In the genomic region with DNA sequence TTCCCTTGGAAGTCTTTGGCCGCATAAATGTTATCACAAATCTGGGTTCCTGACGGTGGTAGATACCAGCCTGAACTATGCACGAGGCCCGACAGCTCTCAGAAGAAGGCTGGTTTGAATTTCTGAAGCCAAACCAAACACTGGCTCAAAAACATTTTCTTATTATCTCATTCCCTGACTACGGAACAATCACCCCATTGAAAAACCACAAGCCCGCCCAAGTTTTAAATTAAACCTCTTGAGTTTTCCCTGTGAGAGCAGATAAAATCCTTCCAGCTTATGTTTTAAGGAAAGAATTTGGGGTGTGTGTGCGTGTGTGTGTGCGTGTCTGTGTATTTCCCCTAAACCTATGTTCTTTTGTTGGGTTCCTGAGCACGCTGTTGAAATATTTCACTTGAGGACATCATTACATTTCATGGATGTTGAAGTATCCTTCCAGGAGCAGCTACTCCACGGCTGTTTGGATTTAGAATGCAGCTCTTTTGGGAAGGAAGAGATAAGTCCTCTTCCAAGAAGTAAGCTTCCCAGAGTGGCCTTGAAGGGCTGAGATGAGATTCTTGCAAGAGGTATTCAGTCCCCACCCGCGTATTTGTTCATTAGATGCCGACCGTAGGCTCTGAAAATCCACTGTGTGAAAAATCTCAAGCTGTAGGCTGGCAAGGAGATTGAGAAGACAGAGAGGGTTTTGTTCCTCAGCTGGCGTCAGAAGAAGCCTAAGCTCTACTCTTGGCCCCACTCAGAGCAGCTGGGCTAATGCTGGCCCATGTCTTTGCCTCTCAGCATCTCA, we compare ENCODE assay signal across 13 cellular contexts.
DNase-seq lines count a peak whose midpoint lies in the region; ATAC-seq and TF ChIP-seq lines count a peak whose summit lies in the region.
"Had no signal": no experiment of that assay in that cellular context is flagged by ENCODE, and none has a peak within 500 bp of the region (broad histone marks: within the 10 kb centered on the region; RNA-seq: fewer than 3 reads in every experiment).

No MANE protein-coding gene starts in this region.

- H3K9me3 Mint-ChIP-seq in CD8-positive, alpha-beta memory T cell = peaks cover 0 to 3% (median 2%) of the 10 kb centered on the region in 5 donors
- H3K9me3 Mint-ChIP-seq in activated T-cell treated with anti-CD3 and anti-CD28 coated beads, Interleukin-2, amount 50 U/mL, for 24 hours = peaks cover under 1% of the 10 kb centered on the region
- H3K9me3 Mint-ChIP-seq: T-helper 2 cell treated with Interferon-gamma antibody and Interleukin-4, amounts not matched to agents 5 μg/mL and 100 μg/mL, for 36 hours had no signal

- H3K9me3 ChIP-seq in heart left ventricle = no peaks in the 10 kb centered on the region
- no peaks in the 10 kb centered on the region for H3K9me3 ChIP-seq in ovary
- H3K9me3 ChIP-seq in CD8-positive, alpha-beta memory T cell (ENCODE audit: low read length) = no peaks in the 10 kb centered on the region

- CTCF ChIA-PET in CD8-positive, alpha-beta memory T cell (lab: Charles Lee) = interaction anchor here (1.0 kb wide), 1 partner anchor 10 kb away, joined by 3 read pairs; no protein-coding TSS in a partner anchor

- H3K27ac ChIP-seq in heart left ventricle = peak overlapping the region; percentile 3 to 92 (median 68)
- H3K27ac ChIP-seq in ovary = peak overlapping the region; percentile 9 to 73
- no peak overlapping the region for H3K27ac ChIP-seq in CD8-positive, alpha-beta memory T cell (ENCODE audit: low read depth, low read length)
- H3K27ac ChIP-seq: cardiac muscle cell had no signal

- 74 to 83% (median 76%) methylated on average over 15 of the region's 15 CpGs for WGBS in heart left ventricle, 4 donors
- 6 to 23% (median 10%) methylated on average over 15 of the region's 15 CpGs for WGBS in ovary, 3 donors

- H3K27ac Mint-ChIP-seq in CD8-positive, alpha-beta memory T cell = no peak overlapping the region
- no peak overlapping the region for H3K27ac Mint-ChIP-seq in activated T-cell treated with anti-CD3 and anti-CD28 coated beads, Interleukin-2, amount 50 U/mL, for 24 hours
- H3K27ac Mint-ChIP-seq: naive B cell; T-helper 2 cell treated with Interferon-gamma antibody and Interleukin-4, amounts not matched to agents 5 μg/mL and 100 μg/mL, for 36 hours had no signal

- H3K27me3 ChIP-seq in heart left ventricle (no peaks in the 10 kb centered on the region), ovary (no peaks in the 10 kb centered on the region)
- H3K27me3 ChIP-seq in CD8-positive, alpha-beta memory T cell (ENCODE audit: insufficient read depth, low read length, poor library complexity, severe bottlenecking) = peaks cover 5% of the 10 kb centered on the region
- H3K27me3 ChIP-seq: cardiac muscle cell had no signal

- peak; percentile 63 for DNase-seq in AG20443 (ENCODE audit: low spot score)
- DNase-seq in amygdala (lab: John Stamatoyannopoulos, UW) = peak in 30 of 56 donors; percentile 25 to 80 (median 48)
- DNase-seq in heart left ventricle = peak in 1 of 5 donors; percentile 38
- no peak for DNase-seq in ovary
- DNase-seq in CD8-positive, alpha-beta memory T cell = no peak
- DNase-seq in activated T-cell treated with anti-CD3 and anti-CD28 coated beads, Interleukin-2, amount 50 U/mL, for 24 hours = no peak
- DNase-seq in NCI-H2029 (lab: John Stamatoyannopoulos, UW) = no peak
- DNase-seq: activated CD8-positive, alpha-beta memory T cell treated with anti-CD3 and anti-CD28 coated beads, Interleukin-2, amount 50 U/mL, for 4 hours; naive B cell; NK-92 treated with Interleukin-12 subunit alpha and Interleukin-12 subunit beta, amount 100 ng/mL, for 24 hours had no signal

- H3K27me3 Mint-ChIP-seq in CD8-positive, alpha-beta memory T cell = peaks cover 9 to 13% of the 10 kb centered on the region in 2 donors
- peaks cover 4% of the 10 kb centered on the region for H3K27me3 Mint-ChIP-seq in activated T-cell treated with anti-CD3 and anti-CD28 coated beads, Interleukin-2, amount 50 U/mL, for 24 hours

- H3K4me1 ChIP-seq in heart left ventricle (peaks cover 0 to 61% (median 36%) of the 10 kb centered on the region in 12 donors), ovary (ENCODE audit: insufficient read depth) (peaks cover 9% of the 10 kb centered on the region)
- H3K4me1 ChIP-seq in CD8-positive, alpha-beta memory T cell (ENCODE audit: insufficient read depth, low read length) = peaks cover 9% of the 10 kb centered on the region

- H3K36me3 Mint-ChIP-seq in CD8-positive, alpha-beta memory T cell = no peaks in the 10 kb centered on the region
- H3K36me3 Mint-ChIP-seq in activated T-cell treated with anti-CD3 and anti-CD28 coated beads, Interleukin-2, amount 50 U/mL, for 24 hours (ENCODE audit: low read depth) = no peaks in the 10 kb centered on the region
- H3K36me3 Mint-ChIP-seq: naive B cell had no signal

- no peak for TF ChIP-seq EP300 in ovary (IDR thresholded peaks at IDR 0.05)

- H3K36me3 ChIP-seq in heart left ventricle (no peaks in the 10 kb centered on the region), ovary (no peaks in the 10 kb centered on the region)
- H3K36me3 ChIP-seq in CD8-positive, alpha-beta memory T cell (ENCODE audit: insufficient read depth, low read length) = no peaks in the 10 kb centered on the region
- H3K36me3 ChIP-seq: cardiac muscle cell had no signal

- POLR2A ChIA-PET in CD8-positive, alpha-beta memory T cell (lab: Charles Lee) = no interaction called here

- TF ChIP-seq POLR2A in heart left ventricle (IDR thresholded peaks at IDR 0.05) (no peak), ovary (IDR thresholded peaks at IDR 0.05) (no peak)

- H3K4me3 Mint-ChIP-seq in CD8-positive, alpha-beta memory T cell = no peak overlapping the region
- H3K4me3 Mint-ChIP-seq in activated T-cell treated with anti-CD3 and anti-CD28 coated beads, Interleukin-2, amount 50 U/mL, for 24 hours = no peak overlapping the region
- H3K4me3 Mint-ChIP-seq: naive B cell; T-helper 2 cell treated with Interferon-gamma antibody and Interleukin-4, amounts not matched to agents 5 μg/mL and 100 μg/mL, for 36 hours had no signal

- intact Hi-C loops in heart left ventricle (cut with DNase I) = loop anchor here in 3 of 10 donors (5.0 to 10.0 kb wide), 3 partner anchors 49 to 314 kb away; no protein-coding TSS in a partner anchor
- intact Hi-C loops in ovary (cut with DNase I) = no loop called here

- peak in 3 of 4 donors; percentile 14 to 37 (median 35) for ATAC-seq in heart left ventricle
- ATAC-seq in GM19035 (IDR thresholded peaks at IDR 0.05; ENCODE audit: unreplicated experiment) = no peak

- peaks cover 11 to 13% (median 12%) of the 10 kb centered on the region in 3 donors for H3K4me1 Mint-ChIP-seq in CD8-positive, alpha-beta memory T cell
- peaks cover 14% of the 10 kb centered on the region for H3K4me1 Mint-ChIP-seq in activated T-cell treated with anti-CD3 and anti-CD28 coated beads, Interleukin-2, amount 50 U/mL, for 24 hours (ENCODE audit: low read depth)

- H3K4me3 ChIP-seq in heart left ventricle (no peak overlapping the region), ovary (no peak overlapping the region)
- no peak overlapping the region for H3K4me3 ChIP-seq in CD8-positive, alpha-beta memory T cell (ENCODE audit: low read length)
- H3K4me3 ChIP-seq: cardiac muscle cell had no signal

- TF ChIP-seq CTCF in heart left ventricle (IDR thresholded peaks at IDR 0.05) = no peak
- no peak for TF ChIP-seq CTCF in ovary (IDR thresholded peaks at IDR 0.05)

Comparison
In these comparisons a context has a peak if more than half of its experiments do, and no peak if none do; other contexts are left out.
1. DNase-seq: peak in AG20443 (single experiment) and amygdala (30 of 56); none in ovary (0 of 5), CD8-positive, alpha-beta memory T cell (0 of 5), activated T-cell treated with anti-CD3 and anti-CD28 coated beads, Interleukin-2, amount 50 U/mL, for 24 hours (single experiment) and NCI-H2029 (single experiment).